14 cellular contexts compared by ENCODE assay signal in the genomic region with DNA sequence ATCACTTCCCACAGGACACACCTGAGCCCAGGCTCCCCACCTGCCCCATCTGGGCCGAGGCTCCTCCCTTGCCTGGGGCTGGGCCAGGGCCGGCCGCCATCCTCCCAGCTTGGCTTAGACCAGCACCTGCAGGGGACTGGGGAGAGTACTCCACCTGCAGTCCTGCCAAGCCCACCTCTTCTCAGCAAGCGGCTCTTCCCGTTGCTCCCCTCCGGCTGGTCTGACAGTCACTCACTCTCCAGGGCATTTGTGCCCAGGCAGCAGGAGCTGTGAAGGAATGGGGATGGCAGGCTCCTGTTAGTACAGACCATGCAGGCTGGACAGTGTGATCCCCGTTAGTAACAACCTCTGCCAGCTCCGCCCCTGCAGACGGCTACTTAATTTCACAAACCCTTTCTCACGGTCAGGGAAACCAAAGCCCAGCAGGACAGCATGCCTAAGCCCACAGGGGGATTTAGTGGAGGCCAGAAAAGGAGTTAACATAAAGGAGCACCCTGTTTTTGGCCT. TPM values are rescaled to one million over a fixed set of nuclear protein-coding genes. Genes with fewer than 3 reads are reported as not detected.
DNase-seq lines count a peak whose midpoint lies in the region; ATAC-seq and TF ChIP-seq lines count a peak whose summit lies in the region.
"Had no signal": no experiment of that assay in that cellular context is flagged by ENCODE, and none has a peak within 500 bp of the region (broad histone marks: within the 10 kb centered on the region; RNA-seq: fewer than 3 reads in every experiment).

A gene with protein sequence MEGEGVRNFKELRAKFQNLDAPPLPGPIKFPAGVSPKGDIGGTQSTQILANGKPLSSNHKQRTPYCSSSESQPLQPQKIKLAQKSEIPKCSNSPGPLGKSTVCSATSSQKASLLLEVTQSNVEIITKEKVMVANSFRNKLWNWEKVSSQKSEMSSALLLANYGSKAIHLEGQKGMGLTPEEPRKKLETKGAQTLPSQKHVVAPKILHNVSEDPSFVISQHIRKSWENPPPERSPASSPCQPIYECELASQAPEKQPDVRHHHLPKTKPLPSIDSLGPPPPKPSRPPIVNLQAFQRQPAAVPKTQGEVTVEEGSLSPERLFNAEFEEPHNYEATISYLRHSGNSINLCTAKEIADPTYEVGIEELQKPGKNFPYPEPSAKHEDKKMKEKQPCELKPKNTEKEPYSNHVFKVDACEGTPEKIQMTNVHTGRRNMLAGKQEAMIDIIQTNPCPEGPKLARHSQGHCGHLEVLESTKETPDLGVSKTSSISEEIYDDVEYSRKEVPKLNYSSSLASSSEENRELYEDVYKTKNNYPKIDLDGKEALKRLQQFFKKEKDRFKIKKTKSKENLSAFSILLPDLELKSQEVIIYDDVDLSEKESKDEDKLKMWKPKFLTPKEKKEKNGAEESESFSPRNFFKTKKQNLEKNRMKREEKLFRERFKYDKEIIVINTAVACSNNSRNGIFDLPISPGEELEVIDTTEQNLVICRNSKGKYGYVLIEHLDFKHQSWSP (minus strand): TSS at position 12 of the 507 bp plus-strand sequence. CDS start 114 bp downstream, outside the sequence.

- intact Hi-C loops in aorta (cut with DNase I) = no loop called here

- H3K36me3 ChIP-seq in cardiac muscle cell (no peaks in the 10 kb centered on the region), aorta (ENCODE audit: control insufficient read depth in 1 of 2, insufficient read depth in 2 of 2, low read length in 1 of 2) (no peaks in the 10 kb centered on the region)

- H3K27me3 ChIP-seq in cardiac muscle cell (no peaks in the 10 kb centered on the region), aorta (ENCODE audit: control insufficient read depth in 1 of 2, insufficient read depth in 2 of 2, low read length in 1 of 2) (peaks cover 0 to 3% of the 10 kb centered on the region in 2 donors)

- WGBS in aorta, 2 donors = 49 to 68% methylated on average over 10 of the region's 10 CpGs

- ATAC-seq in aorta (ENCODE audit: low FRiP score) (peak; percentile 40), GM21367 (IDR thresholded peaks at IDR 0.05; ENCODE audit: unreplicated experiment) (no peak)
- ATAC-seq: K562 had no signal

- TF ChIP-seq CTCF in cardiac muscle cell (IDR thresholded peaks at IDR 0.05; ENCODE audit: low read depth, low read length) = no peak

- DNase-seq in NCI-H2196 (lab: John Stamatoyannopoulos, UW; ENCODE audit: unreplicated experiment) (peak; percentile 56), NCI-H2196 treated with DMSO at 0.1 percent for 48 hours (lab: John Stamatoyannopoulos, UW; ENCODE audit: unreplicated experiment) (no peak), cardiac muscle cell (ENCODE audit: low read depth in 1 of 2, low spot score in 1 of 2) (peak in 1 of 2 donors; percentile 13), myocyte (ENCODE audit: low read depth) (peak; percentile 11), aorta (no peak)
- no peak for DNase-seq in activated effector memory CD4-positive, alpha-beta T cell treated with Interleukin-2 at 50 U/mL for 16 hours
- DNase-seq in central memory CD4-positive, alpha-beta T cell = no peak
- DNase-seq: ACHN; activated CD4-positive, alpha-beta T cell treated with anti-CD3 and anti-CD28 coated beads for 48 hours; activated naive CD4-positive, alpha-beta T cell treated with anti-CD3 and anti-CD28 coated beads for 36 hours; occipital lobe had no signal

- H3K4me1 ChIP-seq in cardiac muscle cell (ENCODE audit: low read depth) (peaks cover 4% of the 10 kb centered on the region), aorta (ENCODE audit: control insufficient read depth in 1 of 2, insufficient read depth in 2 of 2, low read length in 2 of 2) (no peaks in the 10 kb centered on the region)

- H3K9me3 ChIP-seq in cardiac muscle cell (ENCODE audit: low read depth) (no peaks in the 10 kb centered on the region), aorta (ENCODE audit: control insufficient read depth, low read length) (peaks cover 1% of the 10 kb centered on the region)

- H3K27ac ChIP-seq in cardiac muscle cell (peak within 1 kb of the TSS; percentile 34), aorta (ENCODE audit: low read depth in 1 of 2, low read length in 2 of 2) (no peak within 1 kb of the TSS)

- H3K4me3 ChIP-seq in cardiac muscle cell = no peak within 1 kb of the TSS
- no peak within 1 kb of the TSS for H3K4me3 ChIP-seq in aorta (ENCODE audit: low read length in 2 of 2)
- H3K4me3 ChIP-seq: K562 had no signal

RNA-seq across cellular contexts. Expression of the gene that starts here (rescaled TPM):
- 0.14 and 0.48 TPM in 2 replicates for total RNA-seq in cardiac muscle cell
- polyA plus RNA-seq in cardiac muscle cell = 0.45 and 1.3 TPM in 2 replicates
- not detected in 2 replicates for total RNA-seq in myocyte
- polyA plus RNA-seq in myocyte (2012) = not detected
- total RNA-seq in aorta = not detected
- polyA plus RNA-seq in aorta = 1 to 10 TPM in 1 of 2 donors, not detected in 1; 1.5 TPM
- total RNA-seq: activated naive CD4-positive, alpha-beta T cell treated with anti-CD3 and anti-CD28 coated beads for 36 hours; K562; SK-MEL-5 had no signal
- polyA plus RNA-seq: K562 had no signal

Comparison
In these comparisons a context has a peak if more than half of its experiments do, and no peak if none do; other contexts are left out.
1. Peak in DNase-seq in myocyte; RNA of the gene not detected or under 1 TPM.